Comparison of ENCODE assay signal across 11 cellular contexts in genomic region chr14:69287096-69287991, GRCh38. TPM values are rescaled to one million over a fixed set of nuclear protein-coding genes. Genes with fewer than 3 reads are reported as not detected.
DNase-seq lines count a peak whose midpoint lies in the region; ATAC-seq and TF ChIP-seq lines count a peak whose summit lies in the region.
"Had no signal": no experiment of that assay in that cellular context is flagged by ENCODE, and none has a peak within 500 bp of the region (broad histone marks: within the 10 kb centered on the region; RNA-seq: fewer than 3 reads in every experiment).

No MANE protein-coding gene starts in this region.

- intact Hi-C loops in left cardiac atrium (cut with DNase I) = no loop called here

- TF ChIP-seq CTCF in WERI-Rb-1 (IDR thresholded peaks at IDR 0.05; ENCODE audit: low read depth, low read length) = peak; percentile 52; the same call in 1 of the 2 replicates
- TF ChIP-seq CTCF in suprapubic skin (IDR thresholded peaks at IDR 0.05) = no peak

- no peaks in the 10 kb centered on the region for H3K27me3 ChIP-seq in WERI-Rb-1 (ENCODE audit: insufficient read depth, low read depth, severe bottlenecking)
- no peaks in the 10 kb centered on the region for H3K27me3 ChIP-seq in suprapubic skin

- H3K4me3 ChIP-seq in WERI-Rb-1 (ENCODE audit: low read depth, low read length) = no peak overlapping the region
- H3K4me3 ChIP-seq in suprapubic skin = no peak overlapping the region

- H3K4me1 ChIP-seq in suprapubic skin = peaks cover 27% of the 10 kb centered on the region

- H3K9me3 ChIP-seq in WERI-Rb-1 (ENCODE audit: severe bottlenecking) (no peaks in the 10 kb centered on the region), suprapubic skin (no peaks in the 10 kb centered on the region)

- TF ChIP-seq POLR2A in suprapubic skin (IDR thresholded peaks at IDR 0.05) = no peak

- TF ChIP-seq EP300 in suprapubic skin (IDR thresholded peaks at IDR 0.05) = no peak

- ATAC-seq in left cardiac atrium = peak; percentile 4 to 6

- H3K36me3 ChIP-seq in WERI-Rb-1 (no peaks in the 10 kb centered on the region), suprapubic skin (no peaks in the 10 kb centered on the region)

- DNase-seq in DMS79 treated with DMSO at 0.1 percent for 48 hours (lab: John Stamatoyannopoulos, UW) = peak; percentile 53
- no peak for DNase-seq in DMS79 (lab: John Stamatoyannopoulos, UW)
- DNase-seq in WERI-Rb-1 = peak; percentile 71
- DNase-seq in left cardiac atrium = no peak
- peak in 1 of 2 donors; percentile 34 for DNase-seq in suprapubic skin (ENCODE audit: low spot score in 2 of 2)
- no peak for DNase-seq in stimulated activated CD4-positive, alpha-beta T cell treated with anti-CD3 and anti-CD28 coated beads, Interleukin-15, amount 100 ng/mL, for 24 hours
- DNase-seq in NCI-H226 = no peak
- no peak for DNase-seq in NCI-H2081 treated with DMSO at 0.1 percent for 48 hours (lab: John Stamatoyannopoulos, UW)
- DNase-seq: activated naive CD4-positive, alpha-beta T cell treated with anti-CD3 and anti-CD28 coated beads for 36 hours; KBM-7; kidney glomerular epithelial cell had no signal

- WGBS in suprapubic skin = 59% methylated on average over 9 of the region's 9 CpGs

- H3K27ac ChIP-seq in WERI-Rb-1 (peak overlapping the region; percentile 37), suprapubic skin (peak overlapping the region; percentile 33)

RNA-seq across cellular contexts. Expression of gene GALNT16, which starts 27.4 kb away (rescaled TPM):
- 10 to 100 TPM; 28.8 to 50.0 TPM for total RNA-seq in left cardiac atrium
- 1 to 10 TPM; 2.1 to 4.6 (median 3.4) TPM for total RNA-seq in suprapubic skin

Comparison
In these comparisons a context has a peak if more than half of its experiments do, and no peak if none do; other contexts are left out.
1. DNase-seq: peak in DMS79 treated with DMSO at 0.1 percent for 48 hours (single experiment) and WERI-Rb-1 (single experiment); none in DMS79 (single experiment), left cardiac atrium (single experiment), stimulated activated CD4-positive, alpha-beta T cell treated with anti-CD3 and anti-CD28 coated beads, Interleukin-15, amount 100 ng/mL, for 24 hours (single experiment), NCI-H226 (single experiment) and NCI-H2081 treated with DMSO at 0.1 percent for 48 hours (single experiment).
2. RNA of gene GALNT16, which starts 27.4 kb away (total RNA-seq): 28.8 to 50.0 TPM in left cardiac atrium; 2.1 to 4.6 TPM in suprapubic skin; every median in the first group is over 4 times any median in the second.